Comparison of ENCODE assay signal across 11 cellular contexts in genomic region chr4:24973471-24974251, GRCh38. TPM values are rescaled to one million over a fixed set of nuclear protein-coding genes. Genes with fewer than 3 reads are reported as not detected.
DNase-seq lines count a peak whose midpoint lies in the region; ATAC-seq, FAIRE-seq and TF ChIP-seq lines count a peak whose summit lies in the region.
"Had no signal": no experiment of that assay in that cellular context is flagged by ENCODE, and none has a peak within 500 bp of the region (broad histone marks: within the 10 kb centered on the region; RNA-seq: fewer than 3 reads in every experiment).

No MANE protein-coding gene starts in this region.

- no peaks in the 10 kb centered on the region for H3K4me1 Mint-ChIP-seq in type B pancreatic cell (ENCODE audit: unreplicated experiment)

- H3K27ac ChIP-seq in VCaP (peak overlapping the region; percentile 75), keratinocyte (ENCODE audit: control insufficient read depth, insufficient read depth, low read length) (no peak overlapping the region), upper lobe of right lung (peak overlapping the region; percentile 39)
- H3K27ac ChIP-seq: SK-N-MC had no signal

- no peaks in the 10 kb centered on the region for H3K9me3 Mint-ChIP-seq in type B pancreatic cell

- H3K27me3 Mint-ChIP-seq in type B pancreatic cell, result peaks cover 30% of the 10 kb centered on the region

- H4K20me1 ChIP-seq in keratinocyte (ENCODE audit: control insufficient read depth, extremely low read depth, insufficient read depth, low read length), result no peaks in the 10 kb centered on the region

- H3K4me1 ChIP-seq in keratinocyte (ENCODE audit: control insufficient read depth, extremely low read depth, insufficient read depth, low read length), result peaks cover 4% of the 10 kb centered on the region
- H3K4me1 ChIP-seq in upper lobe of right lung, result peaks cover 19% of the 10 kb centered on the region

- H3K27me3 ChIP-seq in keratinocyte (ENCODE audit: control insufficient read depth, extremely low read depth, insufficient read depth, low read length) (peaks cover 18% of the 10 kb centered on the region), upper lobe of right lung (no peaks in the 10 kb centered on the region)

- H3K4me2 ChIP-seq in keratinocyte (ENCODE audit: control insufficient read depth, extremely low read depth, insufficient read depth, low read depth, low read length), result no peak overlapping the region

- H3K9me3 ChIP-seq in keratinocyte (ENCODE audit: control insufficient read depth, low read depth, low read length) (no peaks in the 10 kb centered on the region), upper lobe of right lung (no peaks in the 10 kb centered on the region)
- H3K9me3 ChIP-seq: esophagus squamous epithelium had no signal

- dilution Hi-C loops in keratinocyte (cut with MboI; ENCODE audit: extremely low pct_ligation_motif_present, low sequenced_read_pairs), result no loop called here

- H3K9me1 ChIP-seq in keratinocyte (ENCODE audit: control insufficient read depth, extremely low read depth, insufficient read depth, low read length), result no peaks in the 10 kb centered on the region

- TF ChIP-seq CTCF in VCaP (conservative IDR thresholded peaks at IDR 0.05), result 0 out of 2 replicates have a peak, but pooled peaks have one; percentile 9
- TF ChIP-seq CTCF in keratinocyte (optimal IDR thresholded peaks at IDR 0.05 in 1 of 3, IDR thresholded peaks at IDR 0.05 in 1 of 3, conservative IDR thresholded peaks at IDR 0.05 in 1 of 3; ENCODE audit: extremely low read depth in 1 of 3, insufficient read depth in 2 of 3, low read length in 3 of 3), result no peak
- TF ChIP-seq CTCF in upper lobe of right lung (IDR thresholded peaks at IDR 0.05), result no peak
- no peak for TF ChIP-seq CTCF in type B pancreatic cell (conservative IDR thresholded peaks at IDR 0.05)

- H3K36me3 Mint-ChIP-seq in type B pancreatic cell, result no peaks in the 10 kb centered on the region

- H3K4me3 Mint-ChIP-seq in type B pancreatic cell, result no peak overlapping the region

- H3K9ac ChIP-seq in keratinocyte (ENCODE audit: control insufficient read depth, extremely low read depth, insufficient read depth, low read length), result no peak overlapping the region

- DNase-seq in DMS153 (lab: John Stamatoyannopoulos, UW) (peak; percentile 27), DMS153 treated with DMSO at 0.1 percent for 48 hours (lab: John Stamatoyannopoulos, UW; ENCODE audit: unreplicated experiment) (no peak), keratinocyte (ENCODE audit: low read depth, low spot score) (no peak), upper lobe of right lung (peak; percentile 91), type B pancreatic cell (ENCODE audit: extremely low spot score, unreplicated experiment) (no peak), T-helper 1 cell (no peak), NCI-H1930 (lab: John Stamatoyannopoulos, UW) (no peak)
- DNase-seq: 8988T, esophagus squamous epithelium had no signal

- H2AFZ ChIP-seq in keratinocyte (ENCODE audit: control insufficient read depth, low read length), result no peak overlapping the region

- H3K79me2 ChIP-seq in keratinocyte (ENCODE audit: control insufficient read depth, insufficient read depth, low read length), result no peaks in the 10 kb centered on the region

- intact Hi-C loops in upper lobe of right lung (cut with DNase I), result no loop called here

- no peak overlapping the region for H3K27ac Mint-ChIP-seq in type B pancreatic cell

- ATAC-seq in upper lobe of right lung, result peak; percentile 83

- peak; percentile 29 for FAIRE-seq in keratinocyte (lab: Jason Lieb, UNC)

- H3K36me3 ChIP-seq in keratinocyte (ENCODE audit: control insufficient read depth in 2 of 2, extremely low read depth in 1 of 2, insufficient read depth in 2 of 2, low read length in 2 of 2), result no peaks in the 10 kb centered on the region
- H3K36me3 ChIP-seq in upper lobe of right lung, result no peaks in the 10 kb centered on the region
- H3K36me3 ChIP-seq: esophagus squamous epithelium had no signal

- H3K4me3 ChIP-seq in keratinocyte (ENCODE audit: control insufficient read depth in 2 of 3, extremely low read depth in 1 of 3, insufficient read depth in 2 of 3, low read depth in 1 of 3, low read length in 3 of 3), result no peak overlapping the region
- H3K4me3 ChIP-seq in upper lobe of right lung, result no peak overlapping the region
- H3K4me3 ChIP-seq: esophagus squamous epithelium, SK-N-MC had no signal

RNA-seq across cellular contexts. Expression of gene LGI2, which starts 57.1 kb away (rescaled TPM):
- polyA plus RNA-seq in keratinocyte, result 0.36 to 1.2 TPM (median 0.69 TPM) in 3 replicates
- 0.56 TPM for polyA plus RNA-seq in keratinocyte (2011; ENCODE audit: low read depth)
- polyA plus RNA-seq in keratinocyte (2011; cell fraction: cytosol; rRNA removed), result 0.40 and 0.94 TPM in 2 replicates
- 0.55 and 0.65 TPM in 2 replicates for polyA plus RNA-seq in keratinocyte (2011; cell fraction: nucleus; rRNA removed)
- 0.22 and 1.2 TPM in 2 replicates for polyA plus RNA-seq in keratinocyte (2012; ENCODE audit: low replicate concordance)
- 0.20 to 1.5 TPM (median 0.35 TPM) in 3 replicates for polyA minus RNA-seq in keratinocyte
- polyA minus RNA-seq in keratinocyte (2011; cell fraction: cytosol; rRNA and poly(A)+ RNA removed), result 0.96 TPM
- polyA minus RNA-seq in keratinocyte (2011; cell fraction: nucleus; rRNA and poly(A)+ RNA removed), result 0.21 and 1.2 TPM in 2 replicates
- 0.84 TPM for total RNA-seq in upper lobe of right lung
- 1.1 and 5.4 TPM in 2 replicates for total RNA-seq in type B pancreatic cell (ENCODE audit: low replicate concordance)

Comparison
In these comparisons a context has a peak if more than half of its experiments do, and no peak if none do; other contexts are left out.
1. DNase-seq: peak in DMS153 (single experiment) and upper lobe of right lung (single experiment); none in DMS153 treated with DMSO at 0.1 percent for 48 hours (single experiment), keratinocyte (single experiment), type B pancreatic cell (single experiment), T-helper 1 cell (0 of 5) and NCI-H1930 (0 of 2).